8 cellular contexts compared by ENCODE assay signal in genomic region chr17:18442093-18442492, GRCh38. TPM values are rescaled to one million over a fixed set of nuclear protein-coding genes. Genes with fewer than 3 reads are reported as not detected.
DNase-seq lines count a peak whose midpoint lies in the region; ATAC-seq and TF ChIP-seq lines count a peak whose summit lies in the region.
"Not testable (repeated sequence)": the region's sequence is repeated elsewhere in the genome, so short reads cannot be mapped to it uniquely, and the experiment has no call there.
"Had no signal": no experiment of that assay in that cellular context is flagged by ENCODE, and none has a peak within 500 bp of the region (broad histone marks: within the 10 kb centered on the region; RNA-seq: fewer than 3 reads in every experiment).

No MANE protein-coding gene starts in this region.

- H3F3A ChIP-seq in GM23338 (replicated peaks; ENCODE audit: low read depth) = not testable (repeated sequence)

- not testable (repeated sequence) for H3K27ac Mint-ChIP-seq in GM23338; chondrocyte (ENCODE audit: unreplicated experiment)

- peak in 1 of 2 experiments; percentile 53; a peak in 2 of 4 replicates for TF ChIP-seq CTCF in GM23338 (conservative IDR thresholded peaks at IDR 0.05; ENCODE audit: low read depth in 2 of 2)
- TF ChIP-seq CTCF in chondrocyte (IDR thresholded peaks at IDR 0.05) = peak; percentile 54
- not testable (repeated sequence) for TF ChIP-seq CTCF in prostate gland (IDR thresholded peaks at IDR 0.05)

- DNase-seq in GM23338 (ENCODE audit: low spot score); chondrocyte (ENCODE audit: low spot score): not testable (repeated sequence)
- peak; percentile 17 for DNase-seq in activated CD4-positive, alpha-beta T cell treated with anti-CD3 and anti-CD28 coated beads for 1 hour
- DNase-seq in activated T-cell treated with anti-CD3 and anti-CD28 coated beads, Interleukin-2, amount 50 U/mL, for 4 hours = peak; percentile 55
- peak; percentile 69 for DNase-seq in left ventricle myocardium superior
- DNase-seq in prostate gland (ENCODE audit: low spot score) = peak; percentile 16
- DNase-seq in stimulated activated CD8-positive, alpha-beta memory T cell treated with anti-CD3 and anti-CD28 coated beads, Interleukin-15, amount 100 ng/mL, for 1 hour (ENCODE audit: low read depth) = peak; percentile 17

- H2AFZ ChIP-seq in GM23338 = not testable (repeated sequence)

- not testable (repeated sequence) for H3K27me3 ChIP-seq in GM23338 (ENCODE audit: insufficient read depth); prostate gland (replicated peaks; ENCODE audit: insufficient read depth)

- H3K4me1 Mint-ChIP-seq in GM23338; activated T-cell treated with anti-CD3 and anti-CD28 coated beads, Interleukin-2, amount 50 U/mL, for 4 hours (ENCODE audit: low read depth); chondrocyte (ENCODE audit: low read depth): not testable (repeated sequence)

- ATAC-seq in GM23338 = peak; percentile 88
- peak; percentile 34 to 73 for ATAC-seq in activated T-cell treated with anti-CD3 and anti-CD28 coated beads, Interleukin-2, amount 50 U/mL, for 4 hours
- peak; percentile 38 for ATAC-seq in left ventricle myocardium superior

- H3K4me1 ChIP-seq in GM23338 (ENCODE audit: insufficient read depth); prostate gland (replicated peaks): not testable (repeated sequence)

- not testable (repeated sequence) for H3K9me3 Mint-ChIP-seq in GM23338; activated T-cell treated with anti-CD3 and anti-CD28 coated beads, Interleukin-2, amount 50 U/mL, for 4 hours; chondrocyte (ENCODE audit: low read depth)

- H3K36me3 ChIP-seq in GM23338 (ENCODE audit: insufficient read depth); prostate gland: not testable (repeated sequence)

- H3K4me2 ChIP-seq in GM23338 = not testable (repeated sequence)

- TF ChIP-seq POLR2A in prostate gland (IDR thresholded peaks at IDR 0.05) = not testable (repeated sequence)

- H3K36me3 Mint-ChIP-seq in GM23338 (ENCODE audit: low read depth); activated T-cell treated with anti-CD3 and anti-CD28 coated beads, Interleukin-2, amount 50 U/mL, for 4 hours (ENCODE audit: insufficient read depth); chondrocyte (ENCODE audit: low read depth): not testable (repeated sequence)

- H3K79me2 ChIP-seq in GM23338 (replicated peaks; ENCODE audit: insufficient read depth) = not testable (repeated sequence)

- H3K9me3 ChIP-seq in prostate gland = not testable (repeated sequence)

- H4K20me1 ChIP-seq in GM23338 (replicated peaks; ENCODE audit: insufficient read depth) = not testable (repeated sequence)

- H3K4me3 Mint-ChIP-seq in GM23338; activated T-cell treated with anti-CD3 and anti-CD28 coated beads, Interleukin-2, amount 50 U/mL, for 4 hours; chondrocyte (ENCODE audit: unreplicated experiment): not testable (repeated sequence)

- intact Hi-C loops in left ventricle myocardium superior (cut with micrococcal nuclease); prostate gland (cut with DNase I): not testable (repeated sequence)

- H3K27ac ChIP-seq in GM23338 (ENCODE audit: low read depth); prostate gland: not testable (repeated sequence)

- not testable (repeated sequence) for H3K4me3 ChIP-seq in GM23338, prostate gland

- no CpG with 5 or more reads among the region's 9 CpGs for WGBS in prostate gland

- H3K27me3 Mint-ChIP-seq in GM23338 (ENCODE audit: insufficient read depth, low read depth, poor library complexity); activated T-cell treated with anti-CD3 and anti-CD28 coated beads, Interleukin-2, amount 50 U/mL, for 4 hours (ENCODE audit: low read depth); chondrocyte (ENCODE audit: low read depth): not testable (repeated sequence)

- not testable (repeated sequence) for H3K9me2 ChIP-seq in GM23338 (ENCODE audit: insufficient read depth)

RNA-seq across cellular contexts. Expression of gene LGALS9C, which starts 34.5 kb away (rescaled TPM):
- not detected in 2 replicates for total RNA-seq in GM23338 (2014; rRNA removed; shearing (Covaris generic))
- polyA plus RNA-seq in GM23338 (2016; fragmentation: Nextera tagmentation; extraction: Ambion mirVana) = 0.24 TPM in 1 of 2 replicates, not detected in the other
- under 1 TPM in 1 of 3 donors, not detected in 2; 0.61 TPM for total RNA-seq in activated T-cell treated with anti-CD3 and anti-CD28 coated beads, Interleukin-2, amount 50 U/mL, for 4 hours
- total RNA-seq in chondrocyte = not detected in 3 replicates
- not detected for total RNA-seq in left ventricle myocardium superior
- total RNA-seq in prostate gland = under 1 TPM in 1 of 2 donors, not detected in 1; 0.18 TPM
- total RNA-seq: temporal lobe had no signal

Comparison
In these comparisons a context has a peak if more than half of its experiments do, and no peak if none do; other contexts are left out.
1. ATAC-seq: peak in every context shown above with its lines; median percentile 88 in GM23338; 54 in activated T-cell treated with anti-CD3 and anti-CD28 coated beads, Interleukin-2, amount 50 U/mL, for 4 hours; 38 in left ventricle myocardium superior.